Comparison of ENCODE assay signal across 8 cellular contexts in genomic region chr17:17300624-17301568, GRCh38. TPM values are rescaled to one million over a fixed set of nuclear protein-coding genes. Genes with fewer than 3 reads are reported as not detected.
DNase-seq lines count a peak whose midpoint lies in the region; ATAC-seq and TF ChIP-seq lines count a peak whose summit lies in the region.

No MANE protein-coding gene starts in this region.

- no peaks in the 10 kb centered on the region for H3K27me3 ChIP-seq in Karpas-422 (ENCODE audit: low read length)
- H3K27me3 ChIP-seq in BE2C, result no peaks in the 10 kb centered on the region

- no peaks in the 10 kb centered on the region for H3K36me3 Mint-ChIP-seq in activated CD8-positive, alpha-beta T cell treated with anti-CD3 and anti-CD28 coated beads for 36 hours (ENCODE audit: low read depth)

- H3K4me2 ChIP-seq in Karpas-422 (ENCODE audit: low read depth, low read length, poor library complexity, severe bottlenecking), result peak overlapping the region; percentile 98

- H3K27me3 Mint-ChIP-seq in activated CD8-positive, alpha-beta T cell treated with anti-CD3 and anti-CD28 coated beads for 36 hours, result no peaks in the 10 kb centered on the region

- H3K9ac ChIP-seq in Karpas-422 (ENCODE audit: low read length), result peak overlapping the region; percentile 74

- POLR2A ChIA-PET in activated CD8-positive, alpha-beta T cell treated with anti-CD3 and anti-CD28 coated beads for 36 hours (lab: Charles Lee), result interaction anchor here (1.0 kb wide), 2 partner anchors 19 to 21 kb away, joined by 3 to 4 read pairs; partner anchors contain the start of gene COPS3

- intact Hi-C loops in activated CD8-positive, alpha-beta T cell treated with anti-CD3 and anti-CD28 coated beads for 36 hours (cut with micrococcal nuclease), result loop anchor here (10.0 kb wide), 1 partner anchor 306 kb away; no protein-coding TSS in a partner anchor

- TF ChIP-seq CTCF in activated CD8-positive, alpha-beta T cell treated with anti-CD3 and anti-CD28 coated beads for 36 hours (IDR thresholded peaks at IDR 0.05), result no peak
- TF ChIP-seq CTCF in epithelial cell of proximal tubule (conservative IDR thresholded peaks at IDR 0.05; ENCODE audit: low read depth, low read length) (no peak), BE2C (IDR thresholded peaks at IDR 0.05; ENCODE audit: low read depth, low read length) (no peak)

- H3K27ac Mint-ChIP-seq in activated CD8-positive, alpha-beta T cell treated with anti-CD3 and anti-CD28 coated beads for 36 hours, result no peak overlapping the region

- H3K27ac ChIP-seq in Karpas-422 (ENCODE audit: low read length), result peak overlapping the region; percentile 41; the same call in 1 of the 2 replicates

- H3K36me3 ChIP-seq in Karpas-422 (ENCODE audit: insufficient read depth, low read length), result no peaks in the 10 kb centered on the region
- no peaks in the 10 kb centered on the region for H3K36me3 ChIP-seq in BE2C

- DNase-seq in Caki2 (ENCODE audit: low read depth) (peak; percentile 77), Karpas-422 (peak; percentile 80), epithelial cell of proximal tubule (ENCODE audit: low read depth) (no peak), myocyte (ENCODE audit: low read depth) (peak; percentile 16), stromal cell of bone marrow (ENCODE audit: low read depth) (peak; percentile 28), BE2C (no peak), SIG-M5 treated with dmso at 0.1 percent for 504 hours (lab: John Stamatoyannopoulos, UW; ENCODE audit: unreplicated experiment) (no peak)
- DNase-seq in activated CD8-positive, alpha-beta T cell treated with anti-CD3 and anti-CD28 coated beads for 36 hours, result peak; percentile 79

- peak overlapping the region; percentile 99 for H2AFZ ChIP-seq in Karpas-422 (ENCODE audit: low read length)

- ATAC-seq in activated CD8-positive, alpha-beta T cell treated with anti-CD3 and anti-CD28 coated beads for 36 hours, result peak; percentile 59

- in situ Hi-C loops in Caki2 (cut with HindIII; ENCODE audit: low pct_unique_long_range_greater_than_20kb, low sequenced_read_pairs), result no loop called here

- H3K4me3 Mint-ChIP-seq in activated CD8-positive, alpha-beta T cell treated with anti-CD3 and anti-CD28 coated beads for 36 hours, result peak overlapping the region; percentile 60

- no peaks in the 10 kb centered on the region for H3K9me3 Mint-ChIP-seq in activated CD8-positive, alpha-beta T cell treated with anti-CD3 and anti-CD28 coated beads for 36 hours

- CTCF ChIA-PET in activated CD8-positive, alpha-beta T cell treated with anti-CD3 and anti-CD28 coated beads for 36 hours (lab: Charles Lee), result interaction anchor here (1.0 kb wide), 1 partner anchor 11 kb away, joined by 3 read pairs; no protein-coding TSS in a partner anchor

- H3K4me3 ChIP-seq in Karpas-422 (ENCODE audit: low read length), result peak overlapping the region; percentile 71
- peak overlapping the region; percentile 45 for H3K4me3 ChIP-seq in epithelial cell of proximal tubule (ENCODE audit: low read depth, low read length)
- no peak overlapping the region for H3K4me3 ChIP-seq in BE2C (ENCODE audit: low read depth, low read length)

- H4K20me1 ChIP-seq in Karpas-422 (ENCODE audit: insufficient read depth, low read depth, low read length), result no peaks in the 10 kb centered on the region

- H3K4me1 ChIP-seq in Karpas-422 (ENCODE audit: low read length), result peaks cover 47% of the 10 kb centered on the region
- no peaks in the 10 kb centered on the region for H3K4me1 ChIP-seq in BE2C

- H3K79me2 ChIP-seq in Karpas-422 (ENCODE audit: low read length), result peaks cover 15% of the 10 kb centered on the region

- no peaks in the 10 kb centered on the region for H3K9me2 ChIP-seq in Karpas-422 (replicated peaks; ENCODE audit: insufficient read depth, low read length)

- peaks cover 50% of the 10 kb centered on the region for H3K4me1 Mint-ChIP-seq in activated CD8-positive, alpha-beta T cell treated with anti-CD3 and anti-CD28 coated beads for 36 hours (ENCODE audit: low read depth)

- H3K9me3 ChIP-seq in Karpas-422 (ENCODE audit: low read length), result no peaks in the 10 kb centered on the region
- no peaks in the 10 kb centered on the region for H3K9me3 ChIP-seq in BE2C

RNA-seq across cellular contexts. Expression of gene NT5M, which starts 2.3 kb away (rescaled TPM):
- 13.2 and 87.7 TPM in 2 replicates for total RNA-seq in Caki2 (2014; rRNA removed; shearing (Covaris generic); ENCODE audit: low replicate concordance)
- total RNA-seq in Karpas-422 (2014; rRNA removed; shearing (Covaris generic); ENCODE audit: low replicate concordance), result 23.6 and 38.0 TPM in 2 replicates
- 1 to 10 TPM; 8.3 to 9.4 TPM for total RNA-seq in activated CD8-positive, alpha-beta T cell treated with anti-CD3 and anti-CD28 coated beads for 36 hours
- total RNA-seq in epithelial cell of proximal tubule (4.2 and 38.7 TPM in 2 replicates), myocyte (12.4 and 19.3 TPM in 2 replicates)
- polyA plus RNA-seq in myocyte (2012), result 4.7 TPM
- 3.3 TPM for polyA plus RNA-seq in BE2C (2012; ENCODE audit: insufficient read depth, insufficient read length, low read depth)

RNA-seq across cellular contexts. Expression of gene COPS3, which starts 19.9 kb away (rescaled TPM):
- total RNA-seq in Caki2 (2014; rRNA removed; shearing (Covaris generic); ENCODE audit: low replicate concordance), result 68.5 and 89.0 TPM in 2 replicates
- 50.4 and 110 TPM in 2 replicates for total RNA-seq in Karpas-422 (2014; rRNA removed; shearing (Covaris generic); ENCODE audit: low replicate concordance)
- 10 to 100 TPM; 91.1 to 99.8 TPM for total RNA-seq in activated CD8-positive, alpha-beta T cell treated with anti-CD3 and anti-CD28 coated beads for 36 hours
- 75.6 and 138 TPM in 2 replicates for total RNA-seq in epithelial cell of proximal tubule
- 85.2 and 104 TPM in 2 replicates for total RNA-seq in myocyte
- 46.9 TPM for polyA plus RNA-seq in myocyte (2012)
- 84.2 TPM for polyA plus RNA-seq in BE2C (2012; ENCODE audit: insufficient read depth, insufficient read length, low read depth)

Comparison
In these comparisons a context has a peak if more than half of its experiments do, and no peak if none do; other contexts are left out.
1. DNase-seq: peak in Caki2 (single experiment), Karpas-422 (single experiment), activated CD8-positive, alpha-beta T cell treated with anti-CD3 and anti-CD28 coated beads for 36 hours (single experiment), myocyte (single experiment) and stromal cell of bone marrow (single experiment); none in epithelial cell of proximal tubule (single experiment), BE2C (single experiment) and SIG-M5 treated with dmso at 0.1 percent for 504 hours (single experiment).